18 cellular contexts compared by ENCODE assay signal in genomic region chr6:131787079-131787478, GRCh38. TPM values are rescaled to one million over a fixed set of nuclear protein-coding genes. Genes with fewer than 3 reads are reported as not detected.
DNase-seq lines count a peak whose midpoint lies in the region; ATAC-seq and TF ChIP-seq lines count a peak whose summit lies in the region.
"Had no signal": no experiment of that assay in that cellular context is flagged by ENCODE, and none has a peak within 500 bp of the region (broad histone marks: within the 10 kb centered on the region; RNA-seq: fewer than 3 reads in every experiment).

No MANE protein-coding gene starts in this region.

- H3K27ac Mint-ChIP-seq in WTC11 = no peak overlapping the region
- H3K27ac Mint-ChIP-seq in mesothelial cell of epicardium = no peak overlapping the region
- H3K27ac Mint-ChIP-seq: CD4-positive, alpha-beta memory T cell had no signal

- H3K36me3 Mint-ChIP-seq in WTC11 (no peaks in the 10 kb centered on the region), mesothelial cell of epicardium (no peaks in the 10 kb centered on the region)
- H3K36me3 Mint-ChIP-seq: CD4-positive, alpha-beta memory T cell had no signal

- H3K9me3 Mint-ChIP-seq in WTC11 (no peaks in the 10 kb centered on the region), mesothelial cell of epicardium (no peaks in the 10 kb centered on the region)

- ATAC-seq in WTC11 = no peak
- ATAC-seq in GM21515 (IDR thresholded peaks at IDR 0.05; ENCODE audit: unreplicated experiment) = no peak
- ATAC-seq: HCT116 had no signal

- H3K27me3 Mint-ChIP-seq in WTC11 (ENCODE audit: low read depth) (peaks cover 14% of the 10 kb centered on the region), mesothelial cell of epicardium (ENCODE audit: low read depth) (peaks cover 2% of the 10 kb centered on the region)

- DNase-seq in AG08395 (ENCODE audit: low spot score) (peak; percentile 27), HCEC 1CT (peak; percentile 68), WTC11 (ENCODE audit: low spot score) (no peak), iris pigment epithelial cell (ENCODE audit: low read depth) (peak; percentile 37), NCI-H2196 (lab: John Stamatoyannopoulos, UW; ENCODE audit: unreplicated experiment) (no peak), AG08396 (ENCODE audit: low spot score) (no peak), mesothelial cell of epicardium (ENCODE audit: low spot score in 2 of 2, unreplicated experiment in 2 of 2) (no peak)
- DNase-seq: Calu3; CD4-positive, alpha-beta memory T cell; DMS53; NCI-H1048; NCI-H1436; NCI-H2029 treated with DMSO at 0.1 percent for 48 hours; NCI-H2171 treated with DMSO at 0.1 percent for 48 hours; NCI-H446 treated with DMSO at 0.1 percent for 48 hours; Peyer's patch had no signal

- H3K4me3 Mint-ChIP-seq in WTC11 (no peak overlapping the region), mesothelial cell of epicardium (no peak overlapping the region)
- H3K4me3 Mint-ChIP-seq: CD4-positive, alpha-beta memory T cell had no signal

- H3K4me1 Mint-ChIP-seq in WTC11 = peaks cover 7% of the 10 kb centered on the region
- H3K4me1 Mint-ChIP-seq in mesothelial cell of epicardium = peaks cover 7% of the 10 kb centered on the region

- CTCF ChIA-PET in WTC11 (lab: Charles Lee) = no interaction called here

- POLR2A ChIA-PET in WTC11 (lab: Charles Lee) = no interaction called here

- TF ChIP-seq CTCF in WTC11 (IDR thresholded peaks at IDR 0.05) (no peak), mesothelial cell of epicardium (IDR thresholded peaks at IDR 0.05; ENCODE audit: unreplicated experiment) (no peak)

TF ChIP-seq in WTC11, 78 proteins besides CTCF, POLR2A, EP300 and RAD21:
- 0 out of 2 replicates have a peak, but pooled peaks have one; percentile 45 for TF ChIP-seq GABPB1 (CRISPR knock-in tag; IDR thresholded peaks at IDR 0.05)
- TF ChIP-seq, protein P1, sequence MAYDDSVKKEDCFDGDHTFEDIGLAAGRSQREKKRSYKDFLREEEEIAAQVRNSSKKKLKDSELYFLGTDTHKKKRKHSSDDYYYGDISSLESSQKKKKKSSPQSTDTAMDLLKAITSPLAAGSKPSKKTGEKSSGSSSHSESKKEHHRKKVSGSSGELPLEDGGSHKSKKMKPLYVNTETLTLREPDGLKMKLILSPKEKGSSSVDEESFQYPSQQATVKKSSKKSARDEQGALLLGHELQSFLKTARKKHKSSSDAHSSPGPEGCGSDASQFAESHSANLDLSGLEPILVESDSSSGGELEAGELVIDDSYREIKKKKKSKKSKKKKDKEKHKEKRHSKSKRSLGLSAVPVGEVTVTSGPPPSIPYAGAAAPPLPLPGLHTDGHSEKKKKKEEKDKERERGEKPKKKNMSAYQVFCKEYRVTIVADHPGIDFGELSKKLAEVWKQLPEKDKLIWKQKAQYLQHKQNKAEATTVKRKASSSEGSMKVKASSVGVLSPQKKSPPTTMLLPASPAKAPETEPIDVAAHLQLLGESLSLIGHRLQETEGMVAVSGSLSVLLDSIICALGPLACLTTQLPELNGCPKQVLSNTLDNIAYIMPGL (CRISPR knock-in tag; IDR thresholded peaks at IDR 0.05) = no peak

RNA-seq across cellular contexts. Expression of gene ENPP1, which starts 20.7 kb away (rescaled TPM):
- total RNA-seq in WTC11 (2021) (29.7 to 34.9 TPM (median 30.8 TPM) in 3 replicates), mesothelial cell of epicardium (6.6 to 7.2 TPM (median 6.8 TPM) in 3 replicates)

Comparison
In these comparisons a context has a peak if more than half of its experiments do, and no peak if none do; other contexts are left out.
1. DNase-seq: peak in AG08395 (single experiment), HCEC 1CT (single experiment) and iris pigment epithelial cell (single experiment); none in WTC11 (single experiment), NCI-H2196 (single experiment), AG08396 (single experiment) and mesothelial cell of epicardium (0 of 2).